14 cellular contexts compared by ENCODE assay signal in genomic region chr2:128411431-128411830, GRCh38.
DNase-seq lines count a peak whose midpoint lies in the region; ATAC-seq, FAIRE-seq and TF ChIP-seq lines count a peak whose summit lies in the region.
"Had no signal": no experiment of that assay in that cellular context is flagged by ENCODE, and none has a peak within 500 bp of the region (broad histone marks: within the 10 kb centered on the region; RNA-seq: fewer than 3 reads in every experiment).

No MANE protein-coding gene starts in this region.

- H2BK5ac ChIP-seq in H1 (ENCODE audit: low read depth, low read length), result no peak overlapping the region
- no peak overlapping the region for H2BK5ac ChIP-seq in neuronal stem cell (ENCODE audit: low read length)

- FAIRE-seq in H1 (lab: Jason Lieb, UNC), result no peak

- H4K91ac ChIP-seq in H1 (replicated peaks; ENCODE audit: insufficient read length, low read length) (no peak overlapping the region), neuronal stem cell (ENCODE audit: low read depth, low read length, poor library complexity) (no peak overlapping the region)

- H3K56ac ChIP-seq in H1 (replicated peaks; ENCODE audit: insufficient read length, low read depth, low read length), result no peak overlapping the region

- WGBS in H1 (ENCODE audit: extremely low coverage in 1 of 2, insufficient coverage in 1 of 2, insufficient read length in 1 of 2, insufficient replicate concordance in 2 of 2, low coverage in 1 of 2, low lambda C conversion rate in 2 of 2, missing lambda C conversion rate in 1 of 2), 2 experiments, result 94% methylated on average over 9 of the region's 9 CpGs; no CpG with 5 or more reads in 1 of the 2 experiments
- no CpG with 5 or more reads among the region's 9 CpGs for WGBS in neuronal stem cell (ENCODE audit: extremely low coverage in 2 of 2, insufficient read length in 2 of 2, insufficient replicate concordance in 1 of 2), 2 donors

- H3K4me2 ChIP-seq in H1 (ENCODE audit: insufficient read depth in 1 of 2, low read depth in 2 of 2, low read length in 2 of 2) (no peak overlapping the region), neuronal stem cell (ENCODE audit: insufficient read depth, low read length, poor library complexity, severe bottlenecking) (no peak overlapping the region)
- H3K4me2 ChIP-seq: KMS-11 had no signal

- H3K4ac ChIP-seq in H1 (replicated peaks; ENCODE audit: insufficient read length, low read depth, low read length) (no peak overlapping the region), neuronal stem cell (ENCODE audit: low read length) (no peak overlapping the region)

- no peak for TF ChIP-seq CTCF in right atrium auricular region (IDR thresholded peaks at IDR 0.05)
- no peak for TF ChIP-seq CTCF in H1 (IDR thresholded peaks at IDR 0.05; ENCODE audit: control extremely low read depth in 1 of 3, insufficient read depth in 1 of 3, low read depth in 1 of 3, low read length in 3 of 3)
- TF ChIP-seq CTCF in GM20000 (IDR thresholded peaks at IDR 0.05; ENCODE audit: extremely low read depth, missing control alignments), result no peak

- H4K20me1 ChIP-seq in H1 (replicated peaks in 1 of 2; ENCODE audit: control insufficient read depth in 1 of 2, insufficient read depth in 2 of 2, low read length in 2 of 2), result no peaks in the 10 kb centered on the region

- POLR2A ChIA-PET in H1 (lab: Charles Lee; ENCODE audit: partially characterized antibody), result no interaction called here

- no peak for ATAC-seq in Right ventricle myocardium superior (ENCODE audit: poor library complexity)

- H3K79me2 ChIP-seq in H1 (ENCODE audit: control insufficient read depth in 1 of 2, insufficient read depth in 2 of 2, low read length in 2 of 2), result no peaks in the 10 kb centered on the region

- H3K9ac ChIP-seq in H1 (replicated peaks in 1 of 4; ENCODE audit: extremely low read depth in 1 of 4, low read depth in 3 of 4, low read length in 3 of 4) (no peak overlapping the region), neuronal stem cell (ENCODE audit: low read depth, low read length, poor library complexity) (peak overlapping the region; percentile 63)
- H3K9ac ChIP-seq: KMS-11 had no signal

- in situ Hi-C loops in KBM-7 (cut with MboI; ENCODE audit: low pct_unique_long_range_greater_than_20kb, low sequenced_read_pairs), result no loop called here

- no peak for TF ChIP-seq RAD21 in H1 (IDR thresholded peaks at IDR 0.05 in 1 of 2, conservative IDR thresholded peaks at IDR 0.05 in 1 of 2; ENCODE audit: low read depth in 2 of 2, low read length in 2 of 2)

- CTCF ChIA-PET in H1 (lab: Charles Lee; ENCODE audit: partially characterized antibody), result interaction anchor here (0.8 to 1.1 kb wide), 2 partner anchors 8 to 12 kb away, joined by 3 to 4 read pairs; no protein-coding TSS in a partner anchor

- H2BK15ac ChIP-seq in H1 (ENCODE audit: low read length), result no peak overlapping the region
- no peak overlapping the region for H2BK15ac ChIP-seq in neuronal stem cell (ENCODE audit: low read length)

- no peak for TF ChIP-seq POLR2A in H1 (IDR thresholded peaks at IDR 0.05; ENCODE audit: control extremely low read depth in 1 of 2, low read depth in 2 of 2, low read length in 2 of 2)

- no peak overlapping the region for H2AK5ac ChIP-seq in H1 (ENCODE audit: low read depth, low read length)
- peak overlapping the region; percentile 64 for H2AK5ac ChIP-seq in neuronal stem cell (ENCODE audit: low read depth, low read length)

- H3K18ac ChIP-seq in H1 (ENCODE audit: extremely low read depth, low read length), result no peak overlapping the region
- H3K18ac ChIP-seq in neuronal stem cell (ENCODE audit: low read length), result no peak overlapping the region

- no peaks in the 10 kb centered on the region for H3K23me2 ChIP-seq in H1 (ENCODE audit: low read depth, low read length)

- H2BK12ac ChIP-seq in H1 (ENCODE audit: low read depth, low read length) (no peak overlapping the region), neuronal stem cell (ENCODE audit: low read length) (no peak overlapping the region)

- H3K27ac ChIP-seq in right atrium auricular region, result no peak overlapping the region
- H3K27ac ChIP-seq in H1 (ENCODE audit: low read depth, low read length), result no peak overlapping the region
- no peak overlapping the region for H3K27ac ChIP-seq in neuronal stem cell (replicated peaks; ENCODE audit: low read length)
- H3K27ac ChIP-seq: C4-2B, KMS-11 had no signal

- H3K14ac ChIP-seq in H1 (ENCODE audit: insufficient read length), result no peak overlapping the region
- H3K14ac ChIP-seq in neuronal stem cell (ENCODE audit: low read length), result no peak overlapping the region

- H3K27me3 ChIP-seq in right atrium auricular region (no peaks in the 10 kb centered on the region), H1 (replicated peaks in 1 of 4; ENCODE audit: control insufficient read depth in 3 of 4, extremely low read depth in 1 of 4, insufficient read depth in 3 of 4, low read length in 3 of 4) (no peaks in the 10 kb centered on the region), neuronal stem cell (ENCODE audit: control insufficient read depth in 3 of 3, insufficient read depth in 3 of 3, low read depth in 1 of 3, low read length in 3 of 3) (no peaks in the 10 kb centered on the region)

- H3K4me3 ChIP-seq in right atrium auricular region (no peak overlapping the region), H1 (ENCODE audit: extremely low read depth in 1 of 4, insufficient read depth in 2 of 4, low read depth in 3 of 4, low read length in 4 of 4) (no peak overlapping the region), neuronal stem cell (ENCODE audit: low read length in 2 of 2) (no peak overlapping the region)

- intact Hi-C loops in Right ventricle myocardium superior (cut with DNase I), result no loop called here

- H4K5ac ChIP-seq in H1 (ENCODE audit: insufficient read length, low read depth, low read length), result no peak overlapping the region

- H3K4me1 ChIP-seq in right atrium auricular region, result no peaks in the 10 kb centered on the region
- H3K4me1 ChIP-seq in H1 (replicated peaks in 1 of 4; ENCODE audit: control insufficient read depth in 3 of 4, insufficient read depth in 4 of 4, low read length in 3 of 4), result peaks cover 0 to 19% (median 10%) of the 10 kb centered on the region in 4 experiments; a peak in 6 of 7 replicates
- H3K4me1 ChIP-seq in neuronal stem cell (ENCODE audit: control insufficient read depth in 2 of 2, insufficient read depth in 1 of 2, low read depth in 1 of 2, low read length in 2 of 2), result peaks cover 9 to 20% of the 10 kb centered on the region in 2 donors

- no peaks in the 10 kb centered on the region for H3K9me3 ChIP-seq in right atrium auricular region
- no peaks in the 10 kb centered on the region; a peak in 1 of 4 replicates for H3K9me3 ChIP-seq in H1 (ENCODE audit: insufficient read depth in 2 of 2, low read depth in 1 of 2, low read length in 1 of 2)
- peaks cover 0 to 7% of the 10 kb centered on the region in 2 donors for H3K9me3 ChIP-seq in neuronal stem cell (replicated peaks in 1 of 2; ENCODE audit: control insufficient read depth in 2 of 2, insufficient read depth in 1 of 2, low read depth in 1 of 2, low read length in 2 of 2)

- H2BK20ac ChIP-seq in H1 (ENCODE audit: low read length), result peak overlapping the region; percentile 55; the same call in 1 of the 2 replicates

- H2AFZ ChIP-seq in H1 (ENCODE audit: low read length) (no peak overlapping the region), neuronal stem cell (ENCODE audit: low read length) (no peak overlapping the region)

- DNase-seq in right atrium auricular region (ENCODE audit: low spot score) (peak; percentile 53), Right ventricle myocardium superior (no peak), H1 (ENCODE audit: low read depth in 1 of 2, low spot score in 2 of 2) (peak in 1 of 2 experiments; percentile 27), neuronal stem cell (ENCODE audit: low spot score) (no peak), ureter (ENCODE audit: low spot score) (peak; percentile 32), GM20000 (ENCODE audit: low spot score) (no peak), NCI-H510A (lab: John Stamatoyannopoulos, UW) (no peak), KBM-7 (no peak)
- DNase-seq: NCI-H1092, NCI-H146, NCI-H2081, NCI-H510A treated with DMSO at 0.1 percent for 48 hours had no signal

- no peak overlapping the region for H4K8ac ChIP-seq in H1 (ENCODE audit: extremely low read depth, insufficient read depth, low read length)
- H4K8ac ChIP-seq in neuronal stem cell (ENCODE audit: low read depth, low read length), result no peak overlapping the region

- TF ChIP-seq EP300 in H1 (IDR thresholded peaks at IDR 0.05; ENCODE audit: borderline replicate concordance in 1 of 2, low read depth in 2 of 2, low read length in 2 of 2), result no peak

- no peak overlapping the region for H2BK120ac ChIP-seq in H1 (replicated peaks; ENCODE audit: low read depth, low read length)
- H2BK120ac ChIP-seq in neuronal stem cell (ENCODE audit: low read depth, low read length), result no peak overlapping the region

- H3K23ac ChIP-seq in H1 (ENCODE audit: insufficient read length) (no peak overlapping the region), neuronal stem cell (ENCODE audit: low read depth, low read length, poor library complexity) (no peak overlapping the region)

- no peaks in the 10 kb centered on the region for H3K79me1 ChIP-seq in H1 (ENCODE audit: low read depth, low read length)
- no peaks in the 10 kb centered on the region for H3K79me1 ChIP-seq in neuronal stem cell (ENCODE audit: low read depth, low read length)

- H3K36me3 ChIP-seq in right atrium auricular region, result no peaks in the 10 kb centered on the region
- no peaks in the 10 kb centered on the region for H3K36me3 ChIP-seq in H1 (ENCODE audit: control insufficient read depth in 2 of 4, insufficient read depth in 4 of 4, low read length in 3 of 4)
- no peaks in the 10 kb centered on the region for H3K36me3 ChIP-seq in neuronal stem cell (replicated peaks in 1 of 2; ENCODE audit: control insufficient read depth in 2 of 2, insufficient read depth in 2 of 2, low read length in 2 of 2)

TF ChIP-seq in H1, 55 proteins besides CTCF, POLR2A, EP300 and RAD21 (continues in another document):
- TF ChIP-seq USF2 (IDR thresholded peaks at IDR 0.05; ENCODE audit: low read length) (no peak), ASH2L (IDR thresholded peaks at IDR 0.05; ENCODE audit: low read length) (no peak)

Comparison
In these comparisons a context has a peak if more than half of its experiments do, and no peak if none do; other contexts are left out.
1. DNase-seq: peak in right atrium auricular region (single experiment) and ureter (single experiment); none in Right ventricle myocardium superior (single experiment), neuronal stem cell (single experiment), GM20000 (single experiment), NCI-H510A (single experiment) and KBM-7 (single experiment).